In the genomic region with DNA sequence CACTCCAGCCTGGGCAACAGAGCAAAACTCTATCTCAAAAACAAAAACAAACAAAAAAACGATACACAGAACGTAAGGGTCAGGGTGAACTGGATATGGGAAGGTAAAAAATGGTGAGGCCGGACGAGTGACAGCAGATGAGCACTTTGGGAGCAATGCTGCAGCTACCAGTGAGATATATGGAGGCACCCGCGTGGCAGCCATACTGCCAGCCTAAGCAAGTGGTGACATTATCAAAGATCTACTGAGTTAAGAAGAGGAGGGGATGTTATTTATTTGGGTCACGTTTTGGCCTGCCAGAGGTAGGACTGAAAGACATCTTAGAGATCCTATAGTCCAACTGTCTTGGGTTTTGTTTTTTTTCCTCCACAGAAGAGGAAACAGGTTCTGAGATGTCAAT, we compare ENCODE assay signal across 14 cellular contexts. TPM values are rescaled to one million over a fixed set of nuclear protein-coding genes. Genes with fewer than 3 reads are reported as not detected.
DNase-seq lines count a peak whose midpoint lies in the region; ATAC-seq and TF ChIP-seq lines count a peak whose summit lies in the region.
"Had no signal": no experiment of that assay in that cellular context is flagged by ENCODE, and none has a peak within 500 bp of the region (broad histone marks: within the 10 kb centered on the region; RNA-seq: fewer than 3 reads in every experiment).

No MANE protein-coding gene starts in this region.

- peaks cover 3% of the 10 kb centered on the region for H3K36me3 Mint-ChIP-seq in T-helper 2 cell treated with Interferon-gamma antibody and Interleukin-4, amounts not matched to agents 5 μg/mL and 100 μg/mL, for 36 hours (ENCODE audit: low read depth)
- peaks cover 6% of the 10 kb centered on the region for H3K36me3 Mint-ChIP-seq in stimulated activated naive CD8-positive, alpha-beta T cell treated with anti-CD3 and anti-CD28 coated beads, Interleukin-15, Interleukin-2, amounts not matched to agents 100 ng/mL and 50 ng/mL, for 24 hours (ENCODE audit: low read depth)

- no peak for ATAC-seq in stimulated activated naive CD8-positive, alpha-beta T cell treated with anti-CD3 and anti-CD28 coated beads, Interleukin-15, Interleukin-2, amounts not matched to agents 100 U/mL and 50 U/mL, for 24 hours
- ATAC-seq: GM12878 had no signal

- H3K4me1 Mint-ChIP-seq in T-helper 2 cell treated with Interferon-gamma antibody and Interleukin-4, amounts not matched to agents 5 μg/mL and 100 μg/mL, for 36 hours (ENCODE audit: low read depth): peaks cover 4% of the 10 kb centered on the region
- no peaks in the 10 kb centered on the region for H3K4me1 Mint-ChIP-seq in stimulated activated naive CD8-positive, alpha-beta T cell treated with anti-CD3 and anti-CD28 coated beads, Interleukin-15, Interleukin-2, amounts not matched to agents 100 ng/mL and 50 ng/mL, for 24 hours (ENCODE audit: low read depth)
- H3K4me1 Mint-ChIP-seq: B cell had no signal

- peak; percentile 16 for TF ChIP-seq POLR2A in erythroblast (IDR thresholded peaks at IDR 0.05; ENCODE audit: low read length)

- peak overlapping the region; percentile 61 for H3K27ac Mint-ChIP-seq in T-helper 2 cell treated with Interferon-gamma antibody and Interleukin-4, amounts not matched to agents 5 μg/mL and 100 μg/mL, for 36 hours
- H3K27ac Mint-ChIP-seq in stimulated activated naive CD8-positive, alpha-beta T cell treated with anti-CD3 and anti-CD28 coated beads, Interleukin-15, Interleukin-2, amounts not matched to agents 100 ng/mL and 50 ng/mL, for 24 hours: peak overlapping the region; percentile 26
- H3K27ac Mint-ChIP-seq: B cell; CD4-positive, alpha-beta T cell had no signal

- no peaks in the 10 kb centered on the region for H3K9me3 Mint-ChIP-seq in T-helper 2 cell treated with Interferon-gamma antibody and Interleukin-4, amounts not matched to agents 5 μg/mL and 100 μg/mL, for 36 hours
- H3K9me3 Mint-ChIP-seq in stimulated activated naive CD8-positive, alpha-beta T cell treated with anti-CD3 and anti-CD28 coated beads, Interleukin-15, Interleukin-2, amounts not matched to agents 100 ng/mL and 50 ng/mL, for 24 hours: no peaks in the 10 kb centered on the region
- H3K9me3 Mint-ChIP-seq: CD4-positive, alpha-beta T cell had no signal

- H3K27me3 Mint-ChIP-seq in T-helper 2 cell treated with Interferon-gamma antibody and Interleukin-4, amounts not matched to agents 5 μg/mL and 100 μg/mL, for 36 hours (ENCODE audit: low read depth): no peaks in the 10 kb centered on the region
- no peaks in the 10 kb centered on the region for H3K27me3 Mint-ChIP-seq in stimulated activated naive CD8-positive, alpha-beta T cell treated with anti-CD3 and anti-CD28 coated beads, Interleukin-15, Interleukin-2, amounts not matched to agents 100 ng/mL and 50 ng/mL, for 24 hours

- no peak overlapping the region for H3K4me3 Mint-ChIP-seq in T-helper 2 cell treated with Interferon-gamma antibody and Interleukin-4, amounts not matched to agents 5 μg/mL and 100 μg/mL, for 36 hours
- no peak overlapping the region for H3K4me3 Mint-ChIP-seq in stimulated activated naive CD8-positive, alpha-beta T cell treated with anti-CD3 and anti-CD28 coated beads, Interleukin-15, Interleukin-2, amounts not matched to agents 100 ng/mL and 50 ng/mL, for 24 hours
- H3K4me3 Mint-ChIP-seq: B cell; CD4-positive, alpha-beta T cell had no signal

- DNase-seq in T-helper 2 cell treated with Interferon-gamma antibody and Interleukin-4, amounts not matched to agents 5 μg/mL and 100 μg/mL, for 36 hours (ENCODE audit: low spot score): no peak
- DNase-seq in T-helper 2 cell (no peak), erythroblast (lab: John Stamatoyannopoulos, UW) (no peak), A172 (ENCODE audit: low spot score) (no peak), NCI-H2196 (lab: John Stamatoyannopoulos, UW; ENCODE audit: unreplicated experiment) (no peak)
- no peak for DNase-seq in stimulated activated naive CD8-positive, alpha-beta T cell treated with anti-CD3 and anti-CD28 coated beads, Interleukin-15, Interleukin-2, amounts not matched to agents 100 U/mL and 50 U/mL, for 24 hours
- DNase-seq: 8988T; C1 segment of cervical spinal cord; CD4-positive, alpha-beta T cell; DMS79 had no signal

RNA-seq across cellular contexts. Expression of a gene that starts 14.2 kb away (rescaled TPM):
- total RNA-seq in A172 (2014; rRNA removed; shearing (Covaris generic)): 85.0 and 110 TPM in 2 replicates

RNA-seq across cellular contexts. Expression of a gene that starts 43.6 kb away (rescaled TPM):
- total RNA-seq in A172 (2014; rRNA removed; shearing (Covaris generic)): 232 and 348 TPM in 2 replicates

RNA-seq across cellular contexts. Expression of a gene that starts 53.1 kb away (rescaled TPM):
- total RNA-seq in A172 (2014; rRNA removed; shearing (Covaris generic)): not detected in 2 replicates
- total RNA-seq: B cell; CD4-positive, alpha-beta T cell; GM12878; GM23248 had no signal
